In the genomic region with DNA sequence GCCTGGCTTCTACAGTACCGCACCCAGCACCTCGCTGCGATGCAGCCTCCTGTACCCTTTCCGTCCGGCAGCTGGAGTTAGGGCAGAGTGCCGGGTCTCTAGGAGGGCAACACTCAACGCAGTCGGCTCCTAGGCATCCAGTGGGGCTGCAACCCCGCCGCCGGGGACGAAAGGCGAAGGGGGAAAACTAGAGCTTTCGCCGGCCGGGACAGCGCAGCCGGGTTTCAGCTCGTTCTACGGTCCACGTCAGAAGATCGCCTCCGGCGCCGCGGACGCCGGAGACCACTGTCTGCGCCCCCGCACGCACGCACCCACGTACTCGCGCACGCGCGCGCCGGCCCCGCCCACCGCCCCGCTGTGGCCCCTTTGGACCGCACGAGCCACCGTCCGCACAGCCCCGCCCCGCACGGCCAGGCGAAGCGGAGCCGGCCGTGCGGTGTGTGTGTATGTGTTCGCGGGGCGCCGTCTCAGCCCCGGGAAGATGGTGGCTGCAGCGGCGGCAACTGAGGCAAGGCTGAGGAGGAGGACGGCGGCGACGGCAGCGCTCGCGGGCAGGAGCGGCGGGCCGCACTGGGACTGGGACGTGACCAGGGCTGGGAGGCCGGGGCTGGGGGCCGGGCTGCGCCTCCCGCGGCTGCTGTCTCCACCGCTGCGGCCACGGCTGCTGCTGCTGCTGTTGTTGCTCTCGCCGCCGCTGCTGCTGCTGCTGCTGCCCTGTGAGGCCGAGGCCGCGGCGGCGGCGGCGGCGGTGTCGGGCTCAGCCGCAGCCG, we compare ENCODE assay signal across 1 cellular context.
TF ChIP-seq lines count a peak whose summit lies in the region.

TSS of gene ATRN (plus strand) at position 392 of the 770 bp plus-strand sequence. CDS start at position 482, 90 bp downstream.

TF ChIP-seq in HepG2, 621 proteins besides CTCF, POLR2A, EP300 and RAD21 (continued from another document and continues in another):
- TF ChIP-seq, protein P1, sequence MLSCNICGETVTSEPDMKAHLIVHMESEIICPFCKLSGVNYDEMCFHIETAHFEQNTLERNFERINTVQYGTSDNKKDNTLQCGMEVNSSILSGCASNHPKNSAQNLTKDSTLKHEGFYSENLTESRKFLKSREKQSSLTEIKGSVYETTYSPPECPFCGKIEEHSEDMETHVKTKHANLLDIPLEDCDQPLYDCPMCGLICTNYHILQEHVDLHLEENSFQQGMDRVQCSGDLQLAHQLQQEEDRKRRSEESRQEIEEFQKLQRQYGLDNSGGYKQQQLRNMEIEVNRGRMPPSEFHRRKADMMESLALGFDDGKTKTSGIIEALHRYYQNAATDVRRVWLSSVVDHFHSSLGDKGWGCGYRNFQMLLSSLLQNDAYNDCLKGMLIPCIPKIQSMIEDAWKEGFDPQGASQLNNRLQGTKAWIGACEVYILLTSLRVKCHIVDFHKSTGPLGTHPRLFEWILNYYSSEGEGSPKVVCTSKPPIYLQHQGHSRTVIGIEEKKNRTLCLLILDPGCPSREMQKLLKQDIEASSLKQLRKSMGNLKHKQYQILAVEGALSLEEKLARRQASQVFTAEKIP (CRISPR knock-in tag; IDR thresholded peaks at IDR 0.05; ENCODE audit: borderline replicate concordance), result 0 out of 2 replicates have a peak, but pooled peaks have one; percentile 81
- TF ChIP-seq USF2 (IDR thresholded peaks at IDR 0.05; ENCODE audit: low read depth, low read length) (no peak), USF2 (CRISPR knock-in tag; IDR thresholded peaks at IDR 0.05; ENCODE audit: borderline replicate concordance) (no peak; the same call in 1 of the 2 replicates), ZNF615 (CRISPR knock-in tag; IDR thresholded peaks at IDR 0.05; ENCODE audit: borderline replicate concordance) (no peak), HOXA5 (CRISPR knock-in tag; IDR thresholded peaks at IDR 0.05) (peak; percentile 86), PHF21A (CRISPR knock-in tag; IDR thresholded peaks at IDR 0.05) (peak; percentile 93), PRMT3 (CRISPR knock-in tag; IDR thresholded peaks at IDR 0.05; ENCODE audit: borderline replicate concordance, low read depth) (peak; percentile 99; the same call in 1 of the 2 replicates), ZBTB33 (CRISPR knock-in tag; IDR thresholded peaks at IDR 0.05) (peak; percentile 20; the same call in 1 of the 2 replicates), JUNB (CRISPR knock-in tag; IDR thresholded peaks at IDR 0.05; ENCODE audit: borderline replicate concordance) (no peak), IRF9 (CRISPR knock-in tag; IDR thresholded peaks at IDR 0.05; ENCODE audit: borderline replicate concordance) (peak; percentile 85), RFX3 (CRISPR knock-in tag; IDR thresholded peaks at IDR 0.05) (peak; percentile 5; the same call in 1 of the 2 replicates), NCOA1 (CRISPR knock-in tag; IDR thresholded peaks at IDR 0.05) (no peak), ZNF607 (CRISPR knock-in tag; IDR thresholded peaks at IDR 0.05; ENCODE audit: borderline replicate concordance) (peak; percentile 91), ZNF737 (CRISPR knock-in tag; IDR thresholded peaks at IDR 0.05; ENCODE audit: borderline replicate concordance) (peak; percentile 87; the same call in 1 of the 2 replicates), ZNF382 (CRISPR knock-in tag; IDR thresholded peaks at IDR 0.05; ENCODE audit: borderline replicate concordance) (no peak), SUZ12 (IDR thresholded peaks at IDR 0.05; ENCODE audit: low read depth, low read length) (no peak), SCMH1 (CRISPR knock-in tag; IDR thresholded peaks at IDR 0.05; ENCODE audit: borderline replicate concordance) (no peak), ZBTB3 (CRISPR knock-in tag; IDR thresholded peaks at IDR 0.05; ENCODE audit: borderline replicate concordance, low read depth) (peak; percentile 90), SAFB2 (CRISPR knock-in tag; IDR thresholded peaks at IDR 0.05; ENCODE audit: borderline replicate concordance, low read depth) (peak; percentile 100; the same call in 1 of the 2 replicates), ZNF672 (CRISPR knock-in tag; IDR thresholded peaks at IDR 0.05) (no peak), ZNF629 (CRISPR knock-in tag; conservative IDR thresholded peaks at IDR 0.05) (peak; percentile 37), POLR2AphosphoS5 (IDR thresholded peaks at IDR 0.05; ENCODE audit: low read depth, low read length) (peak; percentile 98), ATF3 (CRISPR knock-in tag; IDR thresholded peaks at IDR 0.05) (peak; percentile 76; the same call in 1 of the 2 replicates), CC2D1A (CRISPR knock-in tag; IDR thresholded peaks at IDR 0.05) (peak; percentile 98), KLF6 (CRISPR knock-in tag; IDR thresholded peaks at IDR 0.05) (peak; percentile 96), RFXAP (CRISPR knock-in tag; IDR thresholded peaks at IDR 0.05; ENCODE audit: borderline replicate concordance) (no peak; the same call in 1 of the 2 replicates), ZGPAT (CRISPR knock-in tag; IDR thresholded peaks at IDR 0.05) (peak; percentile 90), ARNT (IDR thresholded peaks at IDR 0.05) (no peak), TBL1XR1 (IDR thresholded peaks at IDR 0.05; ENCODE audit: borderline replicate concordance, low read length, partially characterized antibody) (no peak), MTF2 (CRISPR knock-in tag; IDR thresholded peaks at IDR 0.05; ENCODE audit: borderline replicate concordance) (peak; percentile 70; the same call in 1 of the 2 replicates)
- TF ChIP-seq, protein P2, sequence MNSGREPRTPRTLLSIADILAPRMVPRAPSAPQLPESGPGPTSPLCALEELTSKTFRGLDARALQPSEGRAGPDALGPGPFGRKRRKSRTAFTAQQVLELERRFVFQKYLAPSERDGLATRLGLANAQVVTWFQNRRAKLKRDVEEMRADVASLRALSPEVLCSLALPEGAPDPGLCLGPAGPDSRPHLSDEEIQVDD (CRISPR knock-in tag; IDR thresholded peaks at IDR 0.05; ENCODE audit: borderline replicate concordance), result no peak
- TF ChIP-seq, protein P3, sequence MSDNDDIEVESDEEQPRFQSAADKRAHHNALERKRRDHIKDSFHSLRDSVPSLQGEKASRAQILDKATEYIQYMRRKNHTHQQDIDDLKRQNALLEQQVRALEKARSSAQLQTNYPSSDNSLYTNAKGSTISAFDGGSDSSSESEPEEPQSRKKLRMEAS (IDR thresholded peaks at IDR 0.05), result peak; percentile 97
- TF ChIP-seq, protein P4, sequence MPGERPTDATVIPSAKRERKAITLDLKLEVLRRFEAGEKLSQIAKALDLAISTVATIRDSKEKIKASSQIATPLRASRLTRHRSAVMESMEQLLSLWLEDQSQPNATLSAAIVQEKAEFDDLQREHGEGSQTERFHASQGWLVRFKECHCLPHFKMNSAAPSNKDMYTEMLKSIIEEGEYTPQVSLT (CRISPR knock-in tag; IDR thresholded peaks at IDR 0.05; ENCODE audit: borderline replicate concordance, low read depth), result no peak; the same call in 1 of the 2 replicates
- TF ChIP-seq, protein P5, sequence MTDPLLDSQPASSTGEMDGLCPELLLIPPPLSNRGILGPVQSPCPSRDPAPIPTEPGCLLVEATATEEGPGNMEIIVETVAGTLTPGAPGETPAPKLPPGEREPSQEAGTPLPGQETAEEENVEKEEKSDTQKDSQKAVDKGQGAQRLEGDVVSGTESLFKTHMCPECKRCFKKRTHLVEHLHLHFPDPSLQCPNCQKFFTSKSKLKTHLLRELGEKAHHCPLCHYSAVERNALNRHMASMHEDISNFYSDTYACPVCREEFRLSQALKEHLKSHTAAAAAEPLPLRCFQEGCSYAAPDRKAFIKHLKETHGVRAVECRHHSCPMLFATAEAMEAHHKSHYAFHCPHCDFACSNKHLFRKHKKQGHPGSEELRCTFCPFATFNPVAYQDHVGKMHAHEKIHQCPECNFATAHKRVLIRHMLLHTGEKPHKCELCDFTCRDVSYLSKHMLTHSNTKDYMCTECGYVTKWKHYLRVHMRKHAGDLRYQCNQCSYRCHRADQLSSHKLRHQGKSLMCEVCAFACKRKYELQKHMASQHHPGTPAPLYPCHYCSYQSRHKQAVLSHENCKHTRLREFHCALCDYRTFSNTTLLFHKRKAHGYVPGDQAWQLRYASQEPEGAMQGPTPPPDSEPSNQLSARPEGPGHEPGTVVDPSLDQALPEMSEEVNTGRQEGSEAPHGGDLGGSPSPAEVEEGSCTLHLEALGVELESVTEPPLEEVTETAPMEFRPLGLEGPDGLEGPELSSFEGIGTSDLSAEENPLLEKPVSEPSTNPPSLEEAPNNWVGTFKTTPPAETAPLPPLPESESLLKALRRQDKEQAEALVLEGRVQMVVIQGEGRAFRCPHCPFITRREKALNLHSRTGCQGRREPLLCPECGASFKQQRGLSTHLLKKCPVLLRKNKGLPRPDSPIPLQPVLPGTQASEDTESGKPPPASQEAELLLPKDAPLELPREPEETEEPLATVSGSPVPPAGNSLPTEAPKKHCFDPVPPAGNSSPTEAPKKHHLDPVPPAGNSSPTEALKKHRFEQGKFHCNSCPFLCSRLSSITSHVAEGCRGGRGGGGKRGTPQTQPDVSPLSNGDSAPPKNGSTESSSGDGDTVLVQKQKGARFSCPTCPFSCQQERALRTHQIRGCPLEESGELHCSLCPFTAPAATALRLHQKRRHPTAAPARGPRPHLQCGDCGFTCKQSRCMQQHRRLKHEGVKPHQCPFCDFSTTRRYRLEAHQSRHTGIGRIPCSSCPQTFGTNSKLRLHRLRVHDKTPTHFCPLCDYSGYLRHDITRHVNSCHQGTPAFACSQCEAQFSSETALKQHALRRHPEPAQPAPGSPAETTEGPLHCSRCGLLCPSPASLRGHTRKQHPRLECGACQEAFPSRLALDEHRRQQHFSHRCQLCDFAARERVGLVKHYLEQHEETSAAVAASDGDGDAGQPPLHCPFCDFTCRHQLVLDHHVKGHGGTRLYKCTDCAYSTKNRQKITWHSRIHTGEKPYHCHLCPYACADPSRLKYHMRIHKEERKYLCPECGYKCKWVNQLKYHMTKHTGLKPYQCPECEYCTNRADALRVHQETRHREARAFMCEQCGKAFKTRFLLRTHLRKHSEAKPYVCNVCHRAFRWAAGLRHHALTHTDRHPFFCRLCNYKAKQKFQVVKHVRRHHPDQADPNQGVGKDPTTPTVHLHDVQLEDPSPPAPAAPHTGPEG (CRISPR knock-in tag; IDR thresholded peaks at IDR 0.05), result peak; percentile 95
- TF ChIP-seq, protein P6, sequence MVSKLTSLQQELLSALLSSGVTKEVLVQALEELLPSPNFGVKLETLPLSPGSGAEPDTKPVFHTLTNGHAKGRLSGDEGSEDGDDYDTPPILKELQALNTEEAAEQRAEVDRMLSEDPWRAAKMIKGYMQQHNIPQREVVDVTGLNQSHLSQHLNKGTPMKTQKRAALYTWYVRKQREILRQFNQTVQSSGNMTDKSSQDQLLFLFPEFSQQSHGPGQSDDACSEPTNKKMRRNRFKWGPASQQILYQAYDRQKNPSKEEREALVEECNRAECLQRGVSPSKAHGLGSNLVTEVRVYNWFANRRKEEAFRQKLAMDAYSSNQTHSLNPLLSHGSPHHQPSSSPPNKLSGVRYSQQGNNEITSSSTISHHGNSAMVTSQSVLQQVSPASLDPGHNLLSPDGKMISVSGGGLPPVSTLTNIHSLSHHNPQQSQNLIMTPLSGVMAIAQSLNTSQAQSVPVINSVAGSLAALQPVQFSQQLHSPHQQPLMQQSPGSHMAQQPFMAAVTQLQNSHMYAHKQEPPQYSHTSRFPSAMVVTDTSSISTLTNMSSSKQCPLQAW (CRISPR knock-in tag; IDR thresholded peaks at IDR 0.05), result peak; percentile 21; the same call in 1 of the 2 replicates
